Comparison of ENCODE assay signal across 18 cellular contexts in the genomic region with DNA sequence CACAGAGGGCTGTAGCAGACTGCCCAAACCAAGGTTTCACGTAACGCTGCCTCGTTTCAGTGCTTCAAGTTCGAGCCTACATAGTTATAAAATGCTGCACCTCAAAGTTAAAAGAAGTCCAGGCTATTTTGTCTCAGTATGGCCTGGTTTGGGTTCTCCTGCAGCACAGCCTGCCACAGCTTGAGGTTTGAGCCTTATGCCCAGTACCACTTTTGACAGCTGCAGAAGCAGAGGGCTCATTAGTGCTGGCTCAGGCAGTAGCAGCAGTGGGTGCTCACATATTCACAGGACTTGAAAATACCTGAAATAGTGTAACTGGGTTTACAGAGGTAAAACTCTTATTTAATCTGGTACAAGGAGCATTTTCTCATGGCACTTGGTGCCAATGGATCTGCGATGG. TPM values are rescaled to one million over a fixed set of nuclear protein-coding genes. Genes with fewer than 3 reads are reported as not detected.
DNase-seq lines count a peak whose midpoint lies in the region; ATAC-seq lines count a peak whose summit lies in the region.
"Had no signal": no experiment of that assay in that cellular context is flagged by ENCODE, and none has a peak within 500 bp of the region (broad histone marks: within the 10 kb centered on the region; RNA-seq: fewer than 3 reads in every experiment).

No MANE protein-coding gene starts in this region.

- no peaks in the 10 kb centered on the region for H3K4me1 ChIP-seq in GM23248 (ENCODE audit: insufficient read depth)

- peak; percentile 27 for ATAC-seq in GM18519 (IDR thresholded peaks at IDR 0.05; ENCODE audit: low FRiP score, unreplicated experiment)
- peak; percentile 10 for ATAC-seq in GM19468 (IDR thresholded peaks at IDR 0.05; ENCODE audit: extremely low read depth, unreplicated experiment)
- peak; percentile 32 for ATAC-seq in HG02884 (IDR thresholded peaks at IDR 0.05; ENCODE audit: unreplicated experiment)
- ATAC-seq in HG03039 (IDR thresholded peaks at IDR 0.05; ENCODE audit: unreplicated experiment): no peak
- ATAC-seq: activated CD8-positive, alpha-beta T cell treated with anti-CD3 and anti-CD28 coated beads, Interleukin-2, amount 10 ng/mL, durations not matched to agents 7 days and 5 days; HCT116; stimulated activated naive CD8-positive, alpha-beta T cell treated with anti-CD3 and anti-CD28 coated beads, Interleukin-15, Interleukin-2, amounts not matched to agents 100 U/mL and 50 U/mL, for 24 hours had no signal

- H4K20me1 ChIP-seq in GM23248 (ENCODE audit: insufficient read depth): no peaks in the 10 kb centered on the region

- no peak overlapping the region for H3K4me2 ChIP-seq in GM23248 (ENCODE audit: unreplicated experiment)

- in situ Hi-C loops in GM23248 (cut with MboI): loop anchor here (25.0 kb wide), 1 partner anchor 451 kb away; no protein-coding TSS in a partner anchor

- H3K9me2 ChIP-seq in GM23248 (ENCODE audit: insufficient read depth): no peaks in the 10 kb centered on the region

- H3K36me3 ChIP-seq in GM23248 (ENCODE audit: low read depth): no peaks in the 10 kb centered on the region

- no peaks in the 10 kb centered on the region for H3K9me3 ChIP-seq in GM23248 (ENCODE audit: low read depth)

- peak; percentile 33 for DNase-seq in LHCN-M2 (ENCODE audit: low read depth)
- no peak for DNase-seq in dermis blood vessel endothelial cell
- DNase-seq in UCSD-AML1 (lab: John Stamatoyannopoulos, UW; ENCODE audit: unreplicated experiment): no peak
- no peak for DNase-seq in GM23248
- DNase-seq: activated CD8-positive, alpha-beta T cell treated with anti-CD3 and anti-CD28 coated beads, Interleukin-2, amount 10 ng/mL, durations not matched to agents 7 days and 5 days; DMS153; kidney glomerular epithelial cell; NCI-H1092; NCI-H510A treated with DMSO at 0.1 percent for 48 hours; stimulated activated CD4-positive, alpha-beta T cell treated with anti-CD3 and anti-CD28 coated beads, Interleukin-2, amount 100 ng/mL, for 48 hours; stimulated activated naive CD8-positive, alpha-beta T cell treated with anti-CD3 and anti-CD28 coated beads, Interleukin-15, Interleukin-2, amounts not matched to agents 100 U/mL and 50 U/mL, for 24 hours; T-helper 9 cell had no signal

- no peaks in the 10 kb centered on the region for H3K27me3 ChIP-seq in GM23248 (replicated peaks; ENCODE audit: insufficient read depth)

- no peaks in the 10 kb centered on the region for H3K79me2 ChIP-seq in GM23248 (ENCODE audit: insufficient read depth)

- H3K27ac ChIP-seq in GM23248: no peak overlapping the region

- 68 to 84% methylated on average over 5 of the region's 5 CpGs for whole genome bisulfite sequencing in GM23248 (ENCODE audit: low coverage in 1 of 2, low lambda C conversion rate in 2 of 2, missing lambda C conversion rate in 2 of 2), 2 experiments

- H3F3A ChIP-seq in GM23248 (ENCODE audit: insufficient read depth): no peaks in the 10 kb centered on the region

- no peak overlapping the region for H2AFZ ChIP-seq in GM23248

- no peak overlapping the region for H3K4me3 ChIP-seq in GM23248

- H3K9ac ChIP-seq in GM23248: no peak overlapping the region

RNA-seq across cellular contexts. Expression of gene SPATA46, which starts 15.3 kb away (rescaled TPM):
- total RNA-seq in LHCN-M2 (2014; rRNA removed) (not detected in 2 replicates), dermis blood vessel endothelial cell (not detected in 2 replicates)
- not detected for polyA plus RNA-seq in LHCN-M2 (2012)
- not detected in 2 replicates for total RNA-seq in GM23248 (2014; rRNA removed; shearing (Covaris generic))
- polyA plus RNA-seq in GM23248 (2016; fragmentation: Nextera tagmentation; extraction: Ambion mirVana): not detected in 2 replicates
- total RNA-seq: activated CD8-positive, alpha-beta T cell treated with anti-CD3 and anti-CD28 coated beads, Interleukin-2, amount 10 ng/mL, durations not matched to agents 7 days and 5 days; glomerular endothelial cell had no signal

RNA-seq across cellular contexts. Expression of gene C1orf226, which starts 20.2 kb away (rescaled TPM):
- total RNA-seq in LHCN-M2 (2014; rRNA removed) (0.32 and 0.63 TPM in 2 replicates), dermis blood vessel endothelial cell (0.34 and 1.1 TPM in 2 replicates)
- polyA plus RNA-seq in LHCN-M2 (2012): 0.21 TPM
- total RNA-seq in GM23248 (2014; rRNA removed; shearing (Covaris generic)): under 0.01 and 0.13 TPM in 2 replicates
- polyA plus RNA-seq in GM23248 (2016; fragmentation: Nextera tagmentation; extraction: Ambion mirVana): 0.04 and 0.08 TPM in 2 replicates
- total RNA-seq: activated CD8-positive, alpha-beta T cell treated with anti-CD3 and anti-CD28 coated beads, Interleukin-2, amount 10 ng/mL, durations not matched to agents 7 days and 5 days had no signal

RNA-seq across cellular contexts. Expression of gene SH2D1B, which starts 50.6 kb away (rescaled TPM):
- total RNA-seq in LHCN-M2 (2014; rRNA removed) (0.11 and 0.13 TPM in 2 replicates), dermis blood vessel endothelial cell (0.05 TPM in 1 of 2 replicates, not detected in the other)
- 0.04 TPM for polyA plus RNA-seq in LHCN-M2 (2012)
- total RNA-seq in GM23248 (2014; rRNA removed; shearing (Covaris generic)): not detected in 2 replicates
- 0.38 TPM in 1 of 2 replicates, not detected in the other for polyA plus RNA-seq in GM23248 (2016; fragmentation: Nextera tagmentation; extraction: Ambion mirVana)
- total RNA-seq: activated CD8-positive, alpha-beta T cell treated with anti-CD3 and anti-CD28 coated beads, Interleukin-2, amount 10 ng/mL, durations not matched to agents 7 days and 5 days; glomerular endothelial cell had no signal
